18 cellular contexts compared by ENCODE assay signal in the genomic region with DNA sequence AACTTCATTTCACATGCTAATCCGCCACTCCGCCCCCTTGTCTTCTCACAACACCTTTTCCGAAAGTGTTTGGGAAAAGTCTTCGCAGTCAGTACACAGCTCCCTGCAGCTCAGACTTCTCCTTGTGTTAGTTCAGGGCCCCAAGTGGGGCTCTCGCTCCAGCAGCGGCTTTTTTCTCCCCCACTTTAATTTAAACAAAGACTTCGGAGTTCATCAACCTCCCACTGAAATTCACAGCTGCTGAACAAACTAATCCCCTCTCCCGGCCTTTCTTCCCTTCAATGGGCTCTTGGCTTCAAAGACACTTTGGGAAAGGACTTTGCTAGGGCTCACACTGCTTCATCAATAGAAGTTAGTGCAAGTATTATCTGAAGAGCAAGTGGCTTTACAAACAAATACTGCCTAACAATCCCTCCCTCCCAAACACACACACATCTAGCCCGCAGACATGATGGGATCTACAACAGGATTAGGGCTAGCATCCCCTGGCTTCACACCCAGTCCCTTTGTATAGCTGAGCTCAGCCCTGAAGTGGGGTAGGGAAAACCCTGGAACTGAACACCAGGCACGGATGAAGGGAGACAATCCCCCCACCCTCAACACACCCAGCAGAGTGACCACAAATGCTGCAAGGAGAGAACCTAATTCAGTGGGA. TPM values are rescaled to one million over a fixed set of nuclear protein-coding genes. Genes with fewer than 3 reads are reported as not detected.
DNase-seq lines count a peak whose midpoint lies in the region; ATAC-seq lines count a peak whose summit lies in the region.
"Had no signal": no experiment of that assay in that cellular context is flagged by ENCODE, and none has a peak within 500 bp of the region (broad histone marks: within the 10 kb centered on the region; RNA-seq: fewer than 3 reads in every experiment).

No MANE protein-coding gene starts in this region.

- no peak overlapping the region for H3K18ac ChIP-seq in neuronal stem cell (ENCODE audit: low read length)

- H2BK120ac ChIP-seq in neuronal stem cell (ENCODE audit: low read depth, low read length): no peak overlapping the region

- H4K8ac ChIP-seq in neuronal stem cell (ENCODE audit: low read depth, low read length): no peak overlapping the region

- H2BK15ac ChIP-seq in neuronal stem cell (ENCODE audit: low read length): no peak overlapping the region

- H3K27me3 ChIP-seq in neuronal stem cell (ENCODE audit: control insufficient read depth in 3 of 3, insufficient read depth in 3 of 3, low read depth in 1 of 3, low read length in 3 of 3): peaks cover 6 to 74% (median 6%) of the 10 kb centered on the region in 3 experiments

- H3K79me1 ChIP-seq in neuronal stem cell (ENCODE audit: low read depth, low read length): no peaks in the 10 kb centered on the region

- peak overlapping the region; percentile 29 for H3K4me3 ChIP-seq in iPS-18c (ENCODE audit: insufficient read depth, low read depth, low read length)
- no peak overlapping the region for H3K4me3 ChIP-seq in neuronal stem cell (ENCODE audit: low read length in 2 of 2)
- H3K4me3 ChIP-seq: BLaER1, SJCRH30 had no signal

- ATAC-seq in HG02571 (IDR thresholded peaks at IDR 0.05; ENCODE audit: unreplicated experiment) (no peak), GM18909 (IDR thresholded peaks at IDR 0.05; ENCODE audit: poor library complexity, unreplicated experiment) (no peak)

- H3K4ac ChIP-seq in neuronal stem cell (ENCODE audit: low read length): no peak overlapping the region

- H3K4me2 ChIP-seq in neuronal stem cell (ENCODE audit: insufficient read depth, low read length, poor library complexity, severe bottlenecking): no peak overlapping the region
- H3K4me2 ChIP-seq: BLaER1 had no signal

- no peak overlapping the region for H3K14ac ChIP-seq in neuronal stem cell (ENCODE audit: low read length)

- no peak overlapping the region for H3K4me3 Mint-ChIP-seq in activated CD4-positive, alpha-beta T cell treated with anti-CD3 and anti-CD28 coated beads, Interleukin-2, amount 10 ng/mL, durations not matched to agents 24 days and 14 days
- H3K4me3 Mint-ChIP-seq: CD8-positive, alpha-beta memory T cell had no signal

- H3K4me1 ChIP-seq in neuronal stem cell (ENCODE audit: control insufficient read depth in 2 of 2, insufficient read depth in 1 of 2, low read depth in 1 of 2, low read length in 2 of 2): peaks cover 23 to 39% of the 10 kb centered on the region in 2 donors

- H2AFZ ChIP-seq in neuronal stem cell (ENCODE audit: low read length): peak overlapping the region; percentile 63

- no peak overlapping the region for H3K9ac ChIP-seq in neuronal stem cell (ENCODE audit: low read depth, low read length, poor library complexity)
- H3K9ac ChIP-seq: BLaER1 had no signal

- H3K9me3 Mint-ChIP-seq in activated CD4-positive, alpha-beta T cell treated with anti-CD3 and anti-CD28 coated beads, Interleukin-2, amount 10 ng/mL, durations not matched to agents 24 days and 14 days: no peaks in the 10 kb centered on the region
- H3K9me3 Mint-ChIP-seq: CD8-positive, alpha-beta memory T cell had no signal

- peak overlapping the region; percentile 31 for H3K27ac ChIP-seq in neuronal stem cell (replicated peaks; ENCODE audit: low read length)
- H3K27ac ChIP-seq: BLaER1, RWPE1, SJCRH30 had no signal

- H3K27ac Mint-ChIP-seq in activated CD4-positive, alpha-beta T cell treated with anti-CD3 and anti-CD28 coated beads, Interleukin-2, amount 10 ng/mL, durations not matched to agents 24 days and 14 days: peak overlapping the region; percentile 13

- H3K27me3 Mint-ChIP-seq in activated CD4-positive, alpha-beta T cell treated with anti-CD3 and anti-CD28 coated beads, Interleukin-2, amount 10 ng/mL, durations not matched to agents 24 days and 14 days: no peaks in the 10 kb centered on the region

- no CpG with 5 or more reads among the region's 10 CpGs for WGBS in neuronal stem cell (ENCODE audit: extremely low coverage in 2 of 2, insufficient read length in 2 of 2, insufficient replicate concordance in 1 of 2), 2 donors

- no peak overlapping the region for H3K23ac ChIP-seq in neuronal stem cell (ENCODE audit: low read depth, low read length, poor library complexity)

- no peak overlapping the region for H2AK5ac ChIP-seq in neuronal stem cell (ENCODE audit: low read depth, low read length)

- H2BK5ac ChIP-seq in neuronal stem cell (ENCODE audit: low read length): no peak overlapping the region

- no peak for DNase-seq in activated CD4-positive, alpha-beta T cell treated with anti-CD3 and anti-CD28 coated beads, Interleukin-2, amount 10 ng/mL, durations not matched to agents 24 days and 14 days
- no peak for DNase-seq in activated CD4-positive, alpha-beta T cell treated with anti-CD3 and anti-CD28 coated beads for 4 hours
- DNase-seq in ecto neural progenitor cell (ENCODE audit: low spot score) (peak; percentile 82), neuronal stem cell (ENCODE audit: low spot score) (peak; percentile 93), NCI-H1694 treated with DMSO at 0.1 percent for 48 hours (lab: John Stamatoyannopoulos, UW) (no peak)
- DNase-seq: 8988T; CD8-positive, alpha-beta memory T cell; MV-4-11; NCI-H1436; NCI-H2081 treated with DMSO at 0.1 percent for 48 hours; NCI-H524; NK-92 treated with Interleukin-12 subunit alpha and Interleukin-12 subunit beta, amount 100 ng/mL, for 24 hours; SJCRH30 had no signal

- H3K36me3 Mint-ChIP-seq in activated CD4-positive, alpha-beta T cell treated with anti-CD3 and anti-CD28 coated beads, Interleukin-2, amount 10 ng/mL, durations not matched to agents 24 days and 14 days (ENCODE audit: low read depth): peaks cover 62% of the 10 kb centered on the region

- peaks cover 2% of the 10 kb centered on the region for H3K9me3 ChIP-seq in iPS-18c (ENCODE audit: control insufficient read depth, insufficient read depth, low read length)
- peaks cover 0 to 6% of the 10 kb centered on the region in 2 donors for H3K9me3 ChIP-seq in neuronal stem cell (replicated peaks in 1 of 2; ENCODE audit: control insufficient read depth in 2 of 2, insufficient read depth in 1 of 2, low read depth in 1 of 2, low read length in 2 of 2)
- H3K9me3 ChIP-seq: BLaER1, SJCRH30 had no signal

- H2BK12ac ChIP-seq in neuronal stem cell (ENCODE audit: low read length): no peak overlapping the region

- H3K36me3 ChIP-seq in neuronal stem cell (replicated peaks in 1 of 2; ENCODE audit: control insufficient read depth in 2 of 2, insufficient read depth in 2 of 2, low read length in 2 of 2): peaks cover 18 to 26% of the 10 kb centered on the region in 2 donors
- H3K36me3 ChIP-seq: SJCRH30 had no signal

- intact Hi-C loops in activated CD4-positive, alpha-beta T cell treated with anti-CD3 and anti-CD28 coated beads, Interleukin-2, amount 10 ng/mL, durations not matched to agents 24 days and 14 days (cut with micrococcal nuclease): no loop called here

- H4K91ac ChIP-seq in neuronal stem cell (ENCODE audit: low read depth, low read length, poor library complexity): no peak overlapping the region

- peaks cover 34% of the 10 kb centered on the region for H3K4me1 Mint-ChIP-seq in activated CD4-positive, alpha-beta T cell treated with anti-CD3 and anti-CD28 coated beads, Interleukin-2, amount 10 ng/mL, durations not matched to agents 24 days and 14 days

RNA-seq across cellular contexts. Expression of a gene that starts 23.2 kb away (rescaled TPM):
- 0.16 and 0.43 TPM in 2 replicates for total RNA-seq in activated CD4-positive, alpha-beta T cell treated with anti-CD3 and anti-CD28 coated beads, Interleukin-2, amount 10 ng/mL, durations not matched to agents 24 days and 14 days
- 0.59 TPM for polyA plus RNA-seq in neuronal stem cell (2013, experiment 1 of 2)
- polyA plus RNA-seq in neuronal stem cell (2013, experiment 2 of 2): 0.65 TPM
- total RNA-seq: CD8-positive, alpha-beta memory T cell; SJCRH30 had no signal
- polyA plus RNA-seq: CD8-positive, alpha-beta memory T cell had no signal

RNA-seq across cellular contexts. Expression of a gene that starts 33.7 kb away (rescaled TPM):
- 54.2 and 57.0 TPM in 2 replicates for total RNA-seq in activated CD4-positive, alpha-beta T cell treated with anti-CD3 and anti-CD28 coated beads, Interleukin-2, amount 10 ng/mL, durations not matched to agents 24 days and 14 days
- 7.7 TPM for polyA plus RNA-seq in neuronal stem cell (2013, experiment 1 of 2)
- polyA plus RNA-seq in neuronal stem cell (2013, experiment 2 of 2): 7.6 TPM

RNA-seq across cellular contexts. Expression of a gene that starts 43.7 kb away (rescaled TPM):
- total RNA-seq in activated CD4-positive, alpha-beta T cell treated with anti-CD3 and anti-CD28 coated beads, Interleukin-2, amount 10 ng/mL, durations not matched to agents 24 days and 14 days: 323 TPM in 2 replicates
- polyA plus RNA-seq in neuronal stem cell (2013, experiment 1 of 2): 244 TPM
- 239 TPM for polyA plus RNA-seq in neuronal stem cell (2013, experiment 2 of 2)

RNA-seq across cellular contexts. Expression of a gene that starts 49.8 kb away (rescaled TPM):
- 47.4 and 51.3 TPM in 2 replicates for total RNA-seq in activated CD4-positive, alpha-beta T cell treated with anti-CD3 and anti-CD28 coated beads, Interleukin-2, amount 10 ng/mL, durations not matched to agents 24 days and 14 days
- 19.6 TPM for polyA plus RNA-seq in neuronal stem cell (2013, experiment 1 of 2)
- 19.2 TPM for polyA plus RNA-seq in neuronal stem cell (2013, experiment 2 of 2)

Comparison
In these comparisons a context has a peak if more than half of its experiments do, and no peak if none do; other contexts are left out.
1. DNase-seq: peak in ecto neural progenitor cell (single experiment) and neuronal stem cell (single experiment); none in activated CD4-positive, alpha-beta T cell treated with anti-CD3 and anti-CD28 coated beads, Interleukin-2, amount 10 ng/mL, durations not matched to agents 24 days and 14 days (single experiment), activated CD4-positive, alpha-beta T cell treated with anti-CD3 and anti-CD28 coated beads for 4 hours (0 of 2) and NCI-H1694 treated with DMSO at 0.1 percent for 48 hours (single experiment).